ENCODE assay signal across 22 cellular contexts in the genomic region with DNA sequence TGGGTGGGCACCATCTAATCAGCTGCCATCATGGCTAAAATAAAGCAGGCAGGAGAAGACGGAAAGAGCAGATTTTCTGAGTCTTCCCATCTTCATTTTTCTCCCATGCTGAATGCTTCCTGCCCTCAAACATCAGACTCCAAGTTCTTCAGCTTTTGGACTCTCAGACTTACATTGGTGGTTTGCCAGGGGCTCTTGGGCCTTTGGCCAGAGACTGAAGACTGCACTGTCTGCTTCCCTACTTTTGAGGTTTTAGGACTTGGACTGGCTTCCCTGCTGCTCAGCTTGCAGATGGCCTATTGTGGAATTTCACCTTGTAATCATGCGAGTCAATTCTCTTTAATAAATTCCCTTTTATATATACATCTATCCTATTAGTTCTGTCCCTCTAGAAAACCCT. TPM values are rescaled to one million over a fixed set of nuclear protein-coding genes. Genes with fewer than 3 reads are reported as not detected.
"Had no signal": no experiment of that assay in that cellular context is flagged by ENCODE, and none has a peak within 500 bp of the region (broad histone marks: within the 10 kb centered on the region; RNA-seq: fewer than 3 reads in every experiment).

No MANE protein-coding gene starts in this region.

- H3K4me3 ChIP-seq: breast epithelium, esophagus squamous epithelium had no signal

- H3K9ac ChIP-seq: SK-N-SH had no signal

- H3K27me3 ChIP-seq: breast epithelium had no signal

- H3K9me3 ChIP-seq: breast epithelium, esophagus squamous epithelium, SK-N-SH had no signal

- H3K4me2 ChIP-seq: SK-N-SH had no signal

- H3K27ac ChIP-seq: breast epithelium, esophagus squamous epithelium had no signal

- H3K36me3 ChIP-seq: breast epithelium, esophagus squamous epithelium had no signal

- H3K4me1 ChIP-seq: breast epithelium, esophagus squamous epithelium had no signal

- ATAC-seq: naive thymus-derived CD4-positive, alpha-beta T cell; stimulated activated effector memory CD8-positive, alpha-beta T cell treated with anti-CD3 and anti-CD28 coated beads, Interleukin-12 subunit alpha, Interleukin-12 subunit beta, amount 100 ng/mL, for 72 hours had no signal

- DNase-seq: activated CD4-positive, alpha-beta memory T cell treated with anti-CD3 and anti-CD28 coated beads for 36 hours; activated CD4-positive, alpha-beta T cell treated with anti-CD3 and anti-CD28 coated beads for 48 hours; activated naive CD4-positive, alpha-beta T cell treated with Interleukin-2 at 50 U/mL for 16 hours; activated naive CD8-positive, alpha-beta T cell treated with anti-CD3 and anti-CD28 coated beads for 36 hours; activated T-cell treated with anti-CD3 and anti-CD28 coated beads, Interleukin-2, amount 50 U/mL, for 48 hours; cerebellar nuclear complex; cortex of kidney; endodermal cell; esophagus squamous epithelium; mesenchymal stem cell; naive thymus-derived CD4-positive, alpha-beta T cell; SK-N-SH; small intestine; stimulated activated CD4-positive, alpha-beta T cell treated with anti-CD3 and anti-CD28 coated beads, Interleukin-2, amount 100 ng/mL, for 24 hours had no signal

RNA-seq across cellular contexts. Expression of gene DIPK1C, which starts 36.6 kb away (rescaled TPM):
- total RNA-seq: activated CD4-positive, alpha-beta memory T cell treated with anti-CD3 and anti-CD28 coated beads for 36 hours; activated naive CD8-positive, alpha-beta T cell treated with anti-CD3 and anti-CD28 coated beads for 36 hours; astrocyte; esophagus squamous epithelium; fibroblast of villous mesenchyme; kidney epithelial cell; naive thymus-derived CD4-positive, alpha-beta T cell; osteoblast; progenitor cell of endocrine pancreas; T-helper 2 cell treated with Interferon-gamma antibody and Interleukin-4, amounts not matched to agents 100 ng/mL and 5 ng/mL, for 36 hours had no signal
- polyA plus RNA-seq: naive thymus-derived CD4-positive, alpha-beta T cell; SK-N-SH had no signal
